37 cellular contexts compared by ENCODE assay signal in the genomic region with DNA sequence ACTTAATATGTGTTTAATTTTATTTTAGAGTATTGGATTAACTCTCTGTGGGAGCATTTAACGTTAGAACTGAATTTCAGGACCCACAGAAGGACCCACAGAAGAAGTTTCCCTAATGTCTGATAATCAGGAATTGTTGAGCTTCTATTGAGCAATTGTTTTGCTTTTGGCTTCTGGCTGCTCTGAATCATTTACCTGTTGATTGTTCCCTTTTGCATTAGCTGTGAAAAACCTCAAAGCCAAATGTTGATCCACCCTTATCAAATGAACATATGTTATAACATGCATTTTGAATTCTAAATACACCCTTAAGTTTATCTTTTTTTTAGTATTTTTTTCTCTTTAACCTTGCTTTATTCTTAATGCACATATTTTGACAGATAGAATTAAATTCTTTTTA.
"Had no signal": no experiment of that assay in that cellular context is flagged by ENCODE, and none has a peak within 500 bp of the region (broad histone marks: within the 10 kb centered on the region; RNA-seq: fewer than 3 reads in every experiment).

No MANE protein-coding gene starts in this region.

- H3K4me3 Mint-ChIP-seq: activated B cell treated with CpG ODN at 0.5 μM for 24 hours; activated CD4-positive, alpha-beta memory T cell treated with anti-CD3 and anti-CD28 coated beads for 36 hours; activated CD4-positive, alpha-beta T cell treated with anti-CD3 and anti-CD28 coated beads, Interleukin-2, amount 10 ng/mL, durations not matched to agents 24 days and 14 days; activated CD8-positive, alpha-beta T cell treated with anti-CD3 and anti-CD28 coated beads for 36 hours; activated naive CD4-positive, alpha-beta T cell treated with anti-CD3 and anti-CD28 coated beads for 36 hours; activated naive CD8-positive, alpha-beta T cell treated with anti-CD3 and anti-CD28 coated beads for 36 hours; activated T-cell treated with anti-CD3 and anti-CD28 coated beads, Interleukin-2, amount 50 U/mL, for 24 hours; activated T-helper 1 cell treated with anti-CD3 and anti-CD28 coated beads, Interleukin-12 subunit alpha, Interleukin-12 subunit beta, Interleukin-2, Interleukin-4 antibody, amounts not matched to agents 30 ng/mL and 10 ng/mL and 1 ng/mL, durations not matched to agents 14 hours and 24 hours and 36 hours; activated T-helper 17 cell treated with anti-CD3 and anti-CD28 coated beads, Interleukin-2, amount 50 U/mL, for 72 hours; central memory CD8-positive, alpha-beta T cell; T-helper 1 cell treated with Interleukin-12 subunit alpha and Interleukin-12 subunit beta and Interleukin-4 antibody, amounts not matched to agents 30 μg/mL and 1 μg/mL, for 36 hours; T-helper 2 cell treated with Interferon-gamma antibody and Interleukin-4, amounts not matched to agents 5 μg/mL and 100 μg/mL, for 36 hours had no signal

- H3K36me3 Mint-ChIP-seq: activated CD4-positive, alpha-beta memory T cell treated with anti-CD3 and anti-CD28 coated beads for 36 hours; activated naive CD4-positive, alpha-beta T cell treated with anti-CD3 and anti-CD28 coated beads, Interleukin-2, amount 50 U/mL, for 72 hours; activated naive CD8-positive, alpha-beta T cell treated with anti-CD3 and anti-CD28 coated beads for 36 hours had no signal

- H3K27ac Mint-ChIP-seq: activated B cell treated with CpG ODN at 0.5 μM for 24 hours; activated CD4-positive, alpha-beta memory T cell treated with anti-CD3 and anti-CD28 coated beads for 36 hours; activated CD4-positive, alpha-beta T cell treated with anti-CD3 and anti-CD28 coated beads, Interleukin-2, amount 10 ng/mL, durations not matched to agents 24 days and 14 days; activated CD8-positive, alpha-beta T cell treated with anti-CD3 and anti-CD28 coated beads for 36 hours; activated naive CD4-positive, alpha-beta T cell treated with anti-CD3 and anti-CD28 coated beads for 36 hours; activated naive CD4-positive, alpha-beta T cell treated with anti-CD3 and anti-CD28 coated beads, Interleukin-2, amount 50 U/mL, for 72 hours; activated naive CD8-positive, alpha-beta T cell treated with anti-CD3 and anti-CD28 coated beads for 36 hours; activated T-cell treated with anti-CD3 and anti-CD28 coated beads, Interleukin-2, amount 50 U/mL, for 24 hours; activated T-helper 1 cell treated with anti-CD3 and anti-CD28 coated beads, Interleukin-12 subunit alpha, Interleukin-12 subunit beta, Interleukin-2, Interleukin-4 antibody, amounts not matched to agents 30 ng/mL and 10 ng/mL and 1 ng/mL, durations not matched to agents 14 hours and 24 hours and 36 hours; activated T-helper 17 cell treated with anti-CD3 and anti-CD28 coated beads, Interleukin-2, amount 50 U/mL, for 72 hours; T-helper 1 cell treated with Interleukin-12 subunit alpha and Interleukin-12 subunit beta and Interleukin-4 antibody, amounts not matched to agents 30 μg/mL and 1 μg/mL, for 36 hours; T-helper 2 cell treated with Interferon-gamma antibody and Interleukin-4, amounts not matched to agents 5 μg/mL and 100 μg/mL, for 36 hours had no signal

- H3K9me3 Mint-ChIP-seq: activated B cell treated with CpG ODN at 0.5 μM for 24 hours; activated CD4-positive, alpha-beta memory T cell treated with anti-CD3 and anti-CD28 coated beads for 36 hours; activated CD4-positive, alpha-beta T cell treated with anti-CD3 and anti-CD28 coated beads, Interleukin-2, amount 10 ng/mL, durations not matched to agents 24 days and 14 days; activated CD8-positive, alpha-beta T cell treated with anti-CD3 and anti-CD28 coated beads for 36 hours; activated naive CD4-positive, alpha-beta T cell treated with anti-CD3 and anti-CD28 coated beads for 36 hours; activated naive CD4-positive, alpha-beta T cell treated with anti-CD3 and anti-CD28 coated beads, Interleukin-2, amount 50 U/mL, for 72 hours; activated naive CD8-positive, alpha-beta T cell treated with anti-CD3 and anti-CD28 coated beads for 36 hours; activated T-cell treated with anti-CD3 and anti-CD28 coated beads, Interleukin-2, amount 50 U/mL, for 24 hours; activated T-helper 1 cell treated with anti-CD3 and anti-CD28 coated beads, Interleukin-12 subunit alpha, Interleukin-12 subunit beta, Interleukin-2, Interleukin-4 antibody, amounts not matched to agents 30 ng/mL and 10 ng/mL and 1 ng/mL, durations not matched to agents 14 hours and 24 hours and 36 hours; activated T-helper 17 cell treated with anti-CD3 and anti-CD28 coated beads, Interleukin-2, amount 50 U/mL, for 72 hours; central memory CD8-positive, alpha-beta T cell; T-helper 1 cell treated with Interleukin-12 subunit alpha and Interleukin-12 subunit beta and Interleukin-4 antibody, amounts not matched to agents 30 μg/mL and 1 μg/mL, for 36 hours; T-helper 2 cell treated with Interferon-gamma antibody and Interleukin-4, amounts not matched to agents 5 μg/mL and 100 μg/mL, for 36 hours had no signal

- H3K27me3 Mint-ChIP-seq: activated B cell treated with CpG ODN at 0.5 μM for 24 hours; activated T-cell treated with anti-CD3 and anti-CD28 coated beads, Interleukin-2, amount 50 U/mL, for 24 hours; activated T-helper 17 cell treated with anti-CD3 and anti-CD28 coated beads, Interleukin-2, amount 50 U/mL, for 72 hours had no signal

- H3K9me3 ChIP-seq: adrenal gland, body of pancreas, breast epithelium had no signal

- H3K27ac ChIP-seq: adrenal gland, body of pancreas, brain microvascular endothelial cell, breast epithelium, cardiac muscle cell, VCaP had no signal

- H3K4me1 Mint-ChIP-seq: activated B cell treated with CpG ODN at 0.5 μM for 24 hours had no signal

- ATAC-seq: activated CD8-positive, alpha-beta T cell treated with anti-CD3 and anti-CD28 coated beads for 36 hours; activated naive CD4-positive, alpha-beta T cell treated with anti-CD3 and anti-CD28 coated beads, Interleukin-2, amount 50 U/mL, for 72 hours; activated T-helper 17 cell treated with anti-CD3 and anti-CD28 coated beads, Interleukin-2, amount 50 U/mL, for 72 hours; body of pancreas had no signal

- DNase-seq: activated B cell treated with CpG ODN at 0.5 μM for 24 hours; activated CD4-positive, alpha-beta memory T cell treated with anti-CD3 and anti-CD28 coated beads for 36 hours; activated CD4-positive, alpha-beta T cell treated with anti-CD3 and anti-CD28 coated beads for 4 hours; activated CD4-positive, alpha-beta T cell treated with anti-CD3 and anti-CD28 coated beads, Interleukin-2, amount 10 ng/mL, durations not matched to agents 24 days and 14 days; activated CD4-positive, alpha-beta T cell treated with anti-CD3 and anti-CD28 coated beads, Interleukin-2, amount 50 U/mL, for 1 hour; activated CD4-positive, alpha-beta T cell treated with anti-CD3 and anti-CD28 coated beads, Interleukin-2, amount 50 U/mL, for 4 hours; activated CD4-positive, CD25-positive, alpha-beta regulatory T cell treated with anti-CD3 and anti-CD28 coated beads, Interleukin-2, amount 50 U/mL, for 72 hours; activated CD8-positive, alpha-beta memory T cell treated with anti-CD3 and anti-CD28 coated beads, Interleukin-2, amount 50 U/mL, for 48 hours; activated CD8-positive, alpha-beta T cell treated with anti-CD3 and anti-CD28 coated beads for 36 hours; activated effector memory CD4-positive, alpha-beta T cell treated with anti-CD3 and anti-CD28 coated beads, Interleukin-2, amount 50 U/mL, for 16 hours; activated gamma-delta T cell treated with Interleukin-2 at 50 U/mL for 16 hours; activated naive CD4-positive, alpha-beta T cell; activated naive CD4-positive, alpha-beta T cell treated with anti-CD3 and anti-CD28 coated beads for 36 hours; activated naive CD4-positive, alpha-beta T cell treated with anti-CD3 and anti-CD28 coated beads, Interleukin-2, amount 50 U/mL, for 16 hours; activated naive CD8-positive, alpha-beta T cell treated with anti-CD3 and anti-CD28 coated beads for 36 hours; activated T-cell treated with anti-CD3 and anti-CD28 coated beads, Interleukin-2, amount 50 U/mL, for 24 hours; activated T-cell treated with anti-CD3 and anti-CD28 coated beads, Interleukin-2, amount 50 U/mL, for 48 hours; adrenal gland; amniotic stem cell; aorta; body of pancreas; brain microvascular endothelial cell; SW 1271; T-helper 1 cell; T-helper 2 cell; T-helper 9 cell had no signal

- H3K4me3 ChIP-seq: adrenal gland, body of pancreas, breast epithelium, cardiac muscle cell had no signal

- FAIRE-seq: astrocyte, TTC549 had no signal

- H3K27me3 ChIP-seq: adrenal gland, body of pancreas, brain microvascular endothelial cell, breast epithelium, cardiac muscle cell had no signal

- H3K36me3 ChIP-seq: adrenal gland, brain microvascular endothelial cell, breast epithelium had no signal

- H3K4me1 ChIP-seq: adrenal gland, body of pancreas had no signal
